In the genomic region with DNA sequence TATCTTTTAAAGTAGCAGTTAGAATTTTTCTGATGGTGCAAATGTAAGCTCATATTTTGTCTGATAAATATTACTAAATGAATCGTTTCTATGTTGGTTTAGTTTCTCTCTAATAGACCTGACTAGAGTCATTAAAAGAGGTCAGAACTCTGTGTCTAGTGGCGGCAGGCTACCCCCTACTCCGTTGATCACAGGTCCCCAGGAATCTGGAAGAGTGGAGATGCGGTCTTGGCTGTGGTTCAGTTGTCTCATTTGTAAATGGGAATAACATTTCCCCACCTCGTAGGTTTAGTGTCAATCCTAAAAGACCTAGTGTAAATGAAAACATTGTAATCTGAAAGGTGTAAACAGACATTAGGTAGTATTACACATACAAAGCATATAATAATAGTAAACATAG, we compare ENCODE assay signal across 11 cellular contexts. TPM values are rescaled to one million over a fixed set of nuclear protein-coding genes. Genes with fewer than 3 reads are reported as not detected.
DNase-seq lines count a peak whose midpoint lies in the region; ATAC-seq, FAIRE-seq and TF ChIP-seq lines count a peak whose summit lies in the region.
"Had no signal": no experiment of that assay in that cellular context is flagged by ENCODE, and none has a peak within 500 bp of the region (broad histone marks: within the 10 kb centered on the region; RNA-seq: fewer than 3 reads in every experiment).

No MANE protein-coding gene starts in this region.

- TF ChIP-seq RAD21 in SK-N-SH (IDR thresholded peaks at IDR 0.05; ENCODE audit: low read length) (no peak), H1 (IDR thresholded peaks at IDR 0.05 in 1 of 2, conservative IDR thresholded peaks at IDR 0.05 in 1 of 2; ENCODE audit: low read depth in 2 of 2, low read length in 2 of 2) (no peak)

- peaks cover 25% of the 10 kb centered on the region for H3F3A ChIP-seq in SK-N-SH (replicated peaks; ENCODE audit: insufficient read depth)

- H3K4me3 ChIP-seq in SK-N-SH (ENCODE audit: low read depth in 2 of 2, low read length in 1 of 2) (peak overlapping the region; percentile 20 to 58; a peak in 1 of 4 replicates), H1 (ENCODE audit: extremely low read depth in 1 of 4, insufficient read depth in 2 of 4, low read depth in 3 of 4, low read length in 4 of 4) (peak overlapping the region; percentile 19 to 70 (median 40); a peak in 7 of 8 replicates), trophoblast cell (ENCODE audit: low read depth, low read length) (no peak overlapping the region)

- no peak overlapping the region for H3K18ac ChIP-seq in H1 (ENCODE audit: extremely low read depth, low read length)
- H3K18ac ChIP-seq in trophoblast cell (ENCODE audit: low read length), result no peak overlapping the region

- DNase-seq in SK-N-SH (no peak), OCI-M1 (lab: John Stamatoyannopoulos, UW) (peak; percentile 17), H1 (ENCODE audit: low read depth in 1 of 2, low spot score in 2 of 2) (no peak), trophoblast cell (no peak), midbrain (lab: John Stamatoyannopoulos, UW) (no peak)
- no peak for DNase-seq in NK-92 treated with Interleukin-12 subunit alpha and Interleukin-12 subunit beta, amount 100 ng/mL, for 24 hours (lab: John Stamatoyannopoulos, UW)
- DNase-seq: ACHN, cortex of kidney, posterior cingulate gyrus had no signal

- H3K79me2 ChIP-seq in SK-N-SH (ENCODE audit: insufficient read depth) (peaks cover 3% of the 10 kb centered on the region), H1 (ENCODE audit: control insufficient read depth in 1 of 2, insufficient read depth in 2 of 2, low read length in 2 of 2) (no peaks in the 10 kb centered on the region), trophoblast cell (ENCODE audit: control insufficient read depth, insufficient read depth, low read length, poor library complexity) (peaks cover 6% of the 10 kb centered on the region)

- no peak overlapping the region for H3K14ac ChIP-seq in H1 (ENCODE audit: insufficient read length)
- no peak overlapping the region for H3K14ac ChIP-seq in trophoblast cell (ENCODE audit: low read length)

- H2BK12ac ChIP-seq in H1 (ENCODE audit: low read depth, low read length) (no peak overlapping the region), trophoblast cell (ENCODE audit: low read length) (peak overlapping the region; percentile 64)

- H3K4ac ChIP-seq in H1 (replicated peaks; ENCODE audit: insufficient read length, low read depth, low read length) (no peak overlapping the region), trophoblast cell (ENCODE audit: low read depth, low read length) (no peak overlapping the region)

- H3K9ac ChIP-seq in SK-N-SH, result no peak overlapping the region
- H3K9ac ChIP-seq in H1 (replicated peaks in 1 of 4; ENCODE audit: extremely low read depth in 1 of 4, low read depth in 3 of 4, low read length in 3 of 4), result no peak overlapping the region
- no peak overlapping the region for H3K9ac ChIP-seq in trophoblast cell (ENCODE audit: low read length)

- no peaks in the 10 kb centered on the region for H4K20me1 ChIP-seq in SK-N-SH (ENCODE audit: insufficient read depth)
- H4K20me1 ChIP-seq in H1 (replicated peaks in 1 of 2; ENCODE audit: control insufficient read depth in 1 of 2, insufficient read depth in 2 of 2, low read length in 2 of 2), result peaks cover 0 to 2% of the 10 kb centered on the region in 2 experiments

- H2AFZ ChIP-seq in SK-N-SH (ENCODE audit: low read depth) (peak overlapping the region; percentile 100), H1 (ENCODE audit: low read length) (no peak overlapping the region), trophoblast cell (ENCODE audit: insufficient read depth, low read length, poor library complexity) (no peak overlapping the region)

- H2BK5ac ChIP-seq in H1 (ENCODE audit: low read depth, low read length) (peak overlapping the region; percentile 15; the same call in 1 of the 2 replicates), trophoblast cell (ENCODE audit: low read depth, low read length, poor library complexity) (no peak overlapping the region)

- ATAC-seq in SK-N-SH treated with all-trans-retinoic acid at 6 μM for 48 hours (no peak), HG02938 (IDR thresholded peaks at IDR 0.05; ENCODE audit: unreplicated experiment) (no peak)

- H2AK5ac ChIP-seq in H1 (ENCODE audit: low read depth, low read length), result no peak overlapping the region
- H2AK5ac ChIP-seq in trophoblast cell (ENCODE audit: low read length), result no peak overlapping the region

- H2BK20ac ChIP-seq in H1 (ENCODE audit: low read length), result no peak overlapping the region

- H3K4me2 ChIP-seq in SK-N-SH (no peak overlapping the region), H1 (ENCODE audit: insufficient read depth in 1 of 2, low read depth in 2 of 2, low read length in 2 of 2) (peak overlapping the region; percentile 10 to 73; a peak in 3 of 4 replicates), trophoblast cell (ENCODE audit: low read length) (no peak overlapping the region)

- H4K91ac ChIP-seq in H1 (replicated peaks; ENCODE audit: insufficient read length, low read length) (no peak overlapping the region), trophoblast cell (ENCODE audit: low read depth, low read length) (no peak overlapping the region)

- H4K12ac ChIP-seq in trophoblast cell (ENCODE audit: low read depth, low read length), result no peak overlapping the region

- H3K79me1 ChIP-seq in H1 (ENCODE audit: low read depth, low read length), result no peaks in the 10 kb centered on the region
- peaks cover 15% of the 10 kb centered on the region for H3K79me1 ChIP-seq in trophoblast cell (ENCODE audit: low read length)

- POLR2A ChIA-PET in SK-N-SH (lab: Yijun Ruan, JAX), result no interaction called here
- POLR2A ChIA-PET in H1 (lab: Charles Lee; ENCODE audit: partially characterized antibody), result interaction anchor here (1.2 to 1.4 kb wide), 4 partner anchors 57 to 387 kb away, joined by 3 to 7 read pairs (median 4); no protein-coding TSS in a partner anchor

- H2BK120ac ChIP-seq in H1 (replicated peaks; ENCODE audit: low read depth, low read length) (peak overlapping the region; percentile 78), trophoblast cell (ENCODE audit: insufficient read depth, low read length, poor library complexity) (no peak overlapping the region)

- no peak overlapping the region for H4K5ac ChIP-seq in H1 (ENCODE audit: insufficient read length, low read depth, low read length)

- H3K36me3 ChIP-seq in SK-N-SH (replicated peaks in 1 of 2; ENCODE audit: control insufficient read depth in 1 of 2, insufficient read depth in 2 of 2, low read length in 1 of 2) (no peaks in the 10 kb centered on the region), H1 (ENCODE audit: control insufficient read depth in 2 of 4, insufficient read depth in 4 of 4, low read length in 3 of 4) (no peaks in the 10 kb centered on the region), trophoblast cell (ENCODE audit: control insufficient read depth in 1 of 2, insufficient read depth in 2 of 2, low read length in 2 of 2) (no peaks in the 10 kb centered on the region)

- H3K9me3 ChIP-seq in SK-N-SH (no peaks in the 10 kb centered on the region), H1 (ENCODE audit: insufficient read depth in 2 of 2, low read depth in 1 of 2, low read length in 1 of 2) (no peaks in the 10 kb centered on the region), trophoblast cell (ENCODE audit: insufficient read depth, low read depth, low read length) (no peaks in the 10 kb centered on the region)

- TF ChIP-seq CTCF in SK-N-SH (IDR thresholded peaks at IDR 0.05) (no peak), H1 (IDR thresholded peaks at IDR 0.05; ENCODE audit: control extremely low read depth in 1 of 3, insufficient read depth in 1 of 3, low read depth in 1 of 3, low read length in 3 of 3) (no peak)

- WGBS in SK-N-SH (ENCODE audit: low lambda C conversion rate), result 66% methylated on average over 5 of the region's 5 CpGs
- 73% methylated on average over 5 of the region's 5 CpGs; no CpG with 5 or more reads in 1 of the 2 experiments for WGBS in H1 (ENCODE audit: extremely low coverage in 1 of 2, insufficient coverage in 1 of 2, insufficient read length in 1 of 2, insufficient replicate concordance in 2 of 2, low coverage in 1 of 2, low lambda C conversion rate in 2 of 2, missing lambda C conversion rate in 1 of 2), 2 experiments
- WGBS in trophoblast cell (ENCODE audit: extremely low coverage, insufficient coverage, insufficient read length), result no CpG with 5 or more reads among the region's 5 CpGs

- TF ChIP-seq POLR2A in H1 (IDR thresholded peaks at IDR 0.05; ENCODE audit: control extremely low read depth in 1 of 2, low read depth in 2 of 2, low read length in 2 of 2), result no peak

- no peak overlapping the region for H4K8ac ChIP-seq in H1 (ENCODE audit: extremely low read depth, insufficient read depth, low read length)
- H4K8ac ChIP-seq in trophoblast cell (ENCODE audit: low read depth, low read length), result peak overlapping the region; percentile 70

- H3K4me1 ChIP-seq in SK-N-SH (ENCODE audit: control insufficient read depth in 1 of 2, insufficient read depth in 2 of 2, low read depth in 1 of 2, low read length in 1 of 2), result peaks cover 0 to 4% of the 10 kb centered on the region in 2 experiments; a peak in 1 of 4 replicates
- peaks cover 0 to 3% (median 2%) of the 10 kb centered on the region in 4 experiments; a peak in 3 of 7 replicates for H3K4me1 ChIP-seq in H1 (replicated peaks in 1 of 4; ENCODE audit: control insufficient read depth in 3 of 4, insufficient read depth in 4 of 4, low read length in 3 of 4)
- peaks cover 0 to 2% of the 10 kb centered on the region in 2 experiments for H3K4me1 ChIP-seq in trophoblast cell (ENCODE audit: control insufficient read depth in 1 of 2, insufficient read depth in 2 of 2, low read length in 2 of 2)

- no peak overlapping the region for H3K23ac ChIP-seq in H1 (ENCODE audit: insufficient read length)
- no peak overlapping the region for H3K23ac ChIP-seq in trophoblast cell (ENCODE audit: low read length)

- H3K23me2 ChIP-seq in H1 (ENCODE audit: low read depth, low read length), result peaks cover 17% of the 10 kb centered on the region

- H3K27me3 ChIP-seq in SK-N-SH (ENCODE audit: insufficient read depth), result no peaks in the 10 kb centered on the region; the same call in 1 of the 2 replicates
- no peaks in the 10 kb centered on the region for H3K27me3 ChIP-seq in H1 (replicated peaks in 1 of 4; ENCODE audit: control insufficient read depth in 3 of 4, extremely low read depth in 1 of 4, insufficient read depth in 3 of 4, low read length in 3 of 4)
- H3K27me3 ChIP-seq in trophoblast cell (ENCODE audit: insufficient read depth, low read length), result no peaks in the 10 kb centered on the region

- H2BK15ac ChIP-seq in H1 (ENCODE audit: low read length), result no peak overlapping the region

- no peaks in the 10 kb centered on the region for H3K9me2 ChIP-seq in SK-N-SH

- TF ChIP-seq EP300 in SK-N-SH (IDR thresholded peaks at IDR 0.05; ENCODE audit: borderline replicate concordance in 1 of 2, low read depth in 1 of 2, low read length in 1 of 2), result no peak
- no peak for TF ChIP-seq EP300 in H1 (IDR thresholded peaks at IDR 0.05; ENCODE audit: borderline replicate concordance in 1 of 2, low read depth in 2 of 2, low read length in 2 of 2)

- CTCF ChIA-PET in SK-N-SH (lab: Yijun Ruan, JAX) (interaction anchor here (1.8 kb wide), 1 partner anchor 18 kb away, joined by 6 read pairs; no protein-coding TSS in a partner anchor), H1 (lab: Charles Lee; ENCODE audit: partially characterized antibody) (interaction anchor here (0.7 to 1.3 kb wide), 4 partner anchors 11 to 67 kb away, joined by 3 to 5 read pairs (median 4); no protein-coding TSS in a partner anchor)

- no peak overlapping the region for H3K56ac ChIP-seq in H1 (replicated peaks; ENCODE audit: insufficient read length, low read depth, low read length)

- peak overlapping the region in 1 of 2 experiments; percentile 100; a peak in 1 of 4 replicates for H3K27ac ChIP-seq in SK-N-SH (ENCODE audit: low read depth in 2 of 2, low read length in 1 of 2)
- no peak overlapping the region for H3K27ac ChIP-seq in H1 (ENCODE audit: low read depth, low read length)
- no peak overlapping the region for H3K27ac ChIP-seq in trophoblast cell (ENCODE audit: low read depth, low read length)

- no peak for FAIRE-seq in H1 (lab: Jason Lieb, UNC)

RNA-seq across cellular contexts. Expression of gene FOXJ2, which starts 4.7 kb away (rescaled TPM):
- polyA plus RNA-seq in SK-N-SH (2012; rRNA removed), result 3.0 and 3.4 TPM in 2 replicates
- 3.1 and 3.4 TPM in 2 replicates for polyA plus RNA-seq in SK-N-SH (2012; cell fraction: cytosol; rRNA removed)
- polyA plus RNA-seq in SK-N-SH (2012; cell fraction: nucleus; rRNA removed), result 6.1 and 6.8 TPM in 2 replicates
- 8.2 and 9.3 TPM in 2 replicates for total RNA-seq in H1 (2021; fragmentation: NEBNext Ultra II Directional; extraction: Animal tissue kit (Norgen Biotek cat#: 25700))
- polyA plus RNA-seq in H1 (2011; rRNA removed), result 4.2 and 6.2 TPM in 2 replicates
- 4.1 TPM for polyA plus RNA-seq in H1 (2011; cell fraction: cytosol; rRNA removed)
- polyA plus RNA-seq in H1 (2011; cell fraction: nucleus; rRNA removed), result 9.7 TPM
- polyA plus RNA-seq in H1 (2012, experiment 1 of 2), result 4.9 to 7.1 TPM (median 6.2 TPM) in 4 replicates
- polyA plus RNA-seq in H1 (2012, experiment 2 of 2), result 4.4 TPM
- polyA plus RNA-seq in H1 (2013, experiment 1 of 2), result 5.9 TPM
- 5.7 TPM for polyA plus RNA-seq in H1 (2013, experiment 2 of 2)
- 4.6 and 7.8 TPM in 2 replicates for polyA minus RNA-seq in H1 (2011; rRNA and poly(A)+ RNA removed)
- polyA minus RNA-seq in H1 (2011; cell fraction: cytosol; rRNA and poly(A)+ RNA removed), result 4.4 TPM
- 6.0 TPM for polyA minus RNA-seq in H1 (2011; cell fraction: nucleus; rRNA and poly(A)+ RNA removed)
- polyA plus RNA-seq in trophoblast cell (2013), result 22.7 TPM in 2 replicates

RNA-seq across cellular contexts. Expression of gene C3AR1, which starts 38.3 kb away (rescaled TPM):
- polyA plus RNA-seq in SK-N-SH (2012; rRNA removed), result 1.4 and 1.6 TPM in 2 replicates
- polyA plus RNA-seq in SK-N-SH (2012; cell fraction: cytosol; rRNA removed), result 1.1 and 1.3 TPM in 2 replicates
- polyA plus RNA-seq in SK-N-SH (2012; cell fraction: nucleus; rRNA removed), result 0.58 and 0.61 TPM in 2 replicates
- total RNA-seq in H1 (2021; fragmentation: NEBNext Ultra II Directional; extraction: Animal tissue kit (Norgen Biotek cat#: 25700)), result not detected in 2 replicates
- polyA plus RNA-seq in H1 (2011; rRNA removed), result not detected in 2 replicates
- polyA plus RNA-seq in H1 (2011; cell fraction: cytosol; rRNA removed), result not detected
- not detected for polyA plus RNA-seq in H1 (2011; cell fraction: nucleus; rRNA removed)
- not detected in 4 replicates for polyA plus RNA-seq in H1 (2012, experiment 1 of 2)
- polyA plus RNA-seq in H1 (2012, experiment 2 of 2), result not detected
- polyA plus RNA-seq in H1 (2013, experiment 1 of 2), result not detected
- polyA plus RNA-seq in H1 (2013, experiment 2 of 2), result not detected
- polyA minus RNA-seq in H1 (2011; rRNA and poly(A)+ RNA removed), result not detected in 2 replicates
- not detected for polyA minus RNA-seq in H1 (2011; cell fraction: cytosol; rRNA and poly(A)+ RNA removed)
- polyA minus RNA-seq in H1 (2011; cell fraction: nucleus; rRNA and poly(A)+ RNA removed), result not detected
- polyA plus RNA-seq in trophoblast cell (2013), result 0.10 TPM in 2 replicates

RNA-seq across cellular contexts. Expression of gene NECAP1, which starts 54.2 kb away (rescaled TPM):
- 28.6 and 34.0 TPM in 2 replicates for polyA plus RNA-seq in SK-N-SH (2012; rRNA removed)
- polyA plus RNA-seq in SK-N-SH (2012; cell fraction: cytosol; rRNA removed), result 24.0 and 25.7 TPM in 2 replicates
- 23.6 and 32.0 TPM in 2 replicates for polyA plus RNA-seq in SK-N-SH (2012; cell fraction: nucleus; rRNA removed)
- 22.1 and 23.4 TPM in 2 replicates for total RNA-seq in H1 (2021; fragmentation: NEBNext Ultra II Directional; extraction: Animal tissue kit (Norgen Biotek cat#: 25700))
- polyA plus RNA-seq in H1 (2011; rRNA removed), result 17.3 and 18.6 TPM in 2 replicates
- 24.6 TPM for polyA plus RNA-seq in H1 (2011; cell fraction: cytosol; rRNA removed)
- polyA plus RNA-seq in H1 (2011; cell fraction: nucleus; rRNA removed), result 16.6 TPM
- 15.1 to 18.0 TPM (median 15.7 TPM) in 4 replicates for polyA plus RNA-seq in H1 (2012, experiment 1 of 2)
- polyA plus RNA-seq in H1 (2012, experiment 2 of 2), result 6.1 TPM
- 12.0 TPM for polyA plus RNA-seq in H1 (2013, experiment 1 of 2)
- polyA plus RNA-seq in H1 (2013, experiment 2 of 2), result 11.4 TPM
- polyA minus RNA-seq in H1 (2011; rRNA and poly(A)+ RNA removed), result 24.8 and 32.9 TPM in 2 replicates
- polyA minus RNA-seq in H1 (2011; cell fraction: cytosol; rRNA and poly(A)+ RNA removed), result 27.3 TPM
- polyA minus RNA-seq in H1 (2011; cell fraction: nucleus; rRNA and poly(A)+ RNA removed), result 21.3 TPM
- polyA plus RNA-seq in trophoblast cell (2013), result 14.5 and 14.9 TPM in 2 replicates

Comparison
In these comparisons a context has a peak if more than half of its experiments do, and no peak if none do; other contexts are left out.
1. H3K4me2 ChIP-seq: peak in H1 (2 of 2); none in SK-N-SH (single experiment) and trophoblast cell (single experiment).